ENCODE assay signal across 8 cellular contexts in genomic region chr7:102272075-102272916, GRCh38. TPM values are rescaled to one million over a fixed set of nuclear protein-coding genes. Genes with fewer than 3 reads are reported as not detected.
DNase-seq lines count a peak whose midpoint lies in the region; ATAC-seq and TF ChIP-seq lines count a peak whose summit lies in the region.

No MANE protein-coding gene starts in this region.

- no peaks in the 10 kb centered on the region for H3K36me3 Mint-ChIP-seq in activated CD8-positive, alpha-beta memory T cell treated with anti-CD3 and anti-CD28 coated beads, Interleukin-2, amount 10 ng/mL, durations not matched to agents 7 days and 5 days
- H3K36me3 Mint-ChIP-seq in endodermal cell (ENCODE audit: low read depth), result no peaks in the 10 kb centered on the region

- H3K9ac ChIP-seq in BLaER1 (no peak overlapping the region), GM23248 (no peak overlapping the region), endodermal cell (ENCODE audit: extremely low read depth, low read length, poor library complexity, severe bottlenecking) (no peak overlapping the region)

- no peaks in the 10 kb centered on the region for H3K9me3 ChIP-seq in BLaER1
- no peaks in the 10 kb centered on the region for H3K9me3 ChIP-seq in GM23248 (ENCODE audit: low read depth)
- no peaks in the 10 kb centered on the region for H3K9me3 ChIP-seq in endodermal cell (ENCODE audit: control insufficient read depth, low read length)

- DNase-seq in GM23248, result peak; percentile 90
- DNase-seq in NCI-H748 treated with DMSO at 0.1 percent for 48 hours (lab: John Stamatoyannopoulos, UW), result peak; percentile 45
- peak; percentile 78 for DNase-seq in activated CD8-positive, alpha-beta memory T cell treated with anti-CD3 and anti-CD28 coated beads, Interleukin-2, amount 10 ng/mL, durations not matched to agents 7 days and 5 days
- DNase-seq in endodermal cell, result peak; percentile 93
- DNase-seq in midbrain (lab: John Stamatoyannopoulos, UW), result peak; percentile 80
- DNase-seq in stimulated activated CD8-positive, alpha-beta memory T cell treated with anti-CD3 and anti-CD28 coated beads, Interleukin-2, amount 100 ng/mL, for 48 hours (ENCODE audit: low read depth in 2 of 2), result peak; percentile 52 to 73

- H3K27me3 ChIP-seq in BLaER1 (no peaks in the 10 kb centered on the region), GM23248 (replicated peaks; ENCODE audit: insufficient read depth) (no peaks in the 10 kb centered on the region), endodermal cell (ENCODE audit: control insufficient read depth, insufficient read depth, low read length, poor library complexity, severe bottlenecking) (no peaks in the 10 kb centered on the region)

- H3K4me3 Mint-ChIP-seq in activated CD8-positive, alpha-beta memory T cell treated with anti-CD3 and anti-CD28 coated beads, Interleukin-2, amount 10 ng/mL, durations not matched to agents 7 days and 5 days, result no peak overlapping the region
- no peak overlapping the region for H3K4me3 Mint-ChIP-seq in endodermal cell

- no peak overlapping the region for H3K27ac Mint-ChIP-seq in activated CD8-positive, alpha-beta memory T cell treated with anti-CD3 and anti-CD28 coated beads, Interleukin-2, amount 10 ng/mL, durations not matched to agents 7 days and 5 days
- no peak overlapping the region for H3K27ac Mint-ChIP-seq in endodermal cell

- H3K79me2 ChIP-seq in GM23248 (ENCODE audit: insufficient read depth), result no peaks in the 10 kb centered on the region

- no peaks in the 10 kb centered on the region for H3K4me1 Mint-ChIP-seq in activated CD8-positive, alpha-beta memory T cell treated with anti-CD3 and anti-CD28 coated beads, Interleukin-2, amount 10 ng/mL, durations not matched to agents 7 days and 5 days
- peaks cover 10% of the 10 kb centered on the region for H3K4me1 Mint-ChIP-seq in endodermal cell

- H4K20me1 ChIP-seq in BLaER1 (peaks cover 32% of the 10 kb centered on the region; the same call in 1 of the 2 replicates), GM23248 (ENCODE audit: insufficient read depth) (no peaks in the 10 kb centered on the region)

- H3F3A ChIP-seq in GM23248 (ENCODE audit: insufficient read depth), result peaks cover 14% of the 10 kb centered on the region

- H3K27me3 Mint-ChIP-seq in activated CD8-positive, alpha-beta memory T cell treated with anti-CD3 and anti-CD28 coated beads, Interleukin-2, amount 10 ng/mL, durations not matched to agents 7 days and 5 days, result no peaks in the 10 kb centered on the region
- no peaks in the 10 kb centered on the region for H3K27me3 Mint-ChIP-seq in endodermal cell (ENCODE audit: insufficient read depth)

- H3K4me1 ChIP-seq in BLaER1 (peaks cover 10% of the 10 kb centered on the region), GM23248 (ENCODE audit: insufficient read depth) (peaks cover 7% of the 10 kb centered on the region), endodermal cell (ENCODE audit: control insufficient read depth, insufficient read depth, low read length) (no peaks in the 10 kb centered on the region)

- no peaks in the 10 kb centered on the region for H3K9me3 Mint-ChIP-seq in activated CD8-positive, alpha-beta memory T cell treated with anti-CD3 and anti-CD28 coated beads, Interleukin-2, amount 10 ng/mL, durations not matched to agents 7 days and 5 days (ENCODE audit: low read depth)
- no peaks in the 10 kb centered on the region for H3K9me3 Mint-ChIP-seq in endodermal cell

- H3K4me3 ChIP-seq in BLaER1 (no peak overlapping the region), GM23248 (no peak overlapping the region), endodermal cell (ENCODE audit: low read length) (no peak overlapping the region)

- peak; percentile 84 for ATAC-seq in activated CD8-positive, alpha-beta memory T cell treated with anti-CD3 and anti-CD28 coated beads, Interleukin-2, amount 10 ng/mL, durations not matched to agents 7 days and 5 days
- ATAC-seq in HG03039 (IDR thresholded peaks at IDR 0.05; ENCODE audit: unreplicated experiment), result no peak

- H3K4me2 ChIP-seq in BLaER1, result peak overlapping the region; percentile 36; the same call in 1 of the 2 replicates
- no peak overlapping the region for H3K4me2 ChIP-seq in GM23248 (ENCODE audit: unreplicated experiment)

- TF ChIP-seq CTCF in endodermal cell (conservative IDR thresholded peaks at IDR 0.05), result peak; percentile 97

- H3K27ac ChIP-seq in BLaER1 (peak overlapping the region; percentile 39; the same call in 1 of the 2 replicates), GM23248 (no peak overlapping the region), endodermal cell (ENCODE audit: low read depth, low read length) (no peak overlapping the region)

- H3K9me2 ChIP-seq in GM23248 (ENCODE audit: insufficient read depth), result no peaks in the 10 kb centered on the region

- 23 to 36% methylated on average over 17 to 21 of the region's 21 CpGs for WGBS in GM23248 (ENCODE audit: low coverage in 1 of 2, low lambda C conversion rate in 2 of 2, missing lambda C conversion rate in 2 of 2), 2 experiments
- 60 to 68% methylated on average over 9 to 21 of the region's 21 CpGs for WGBS in endodermal cell (ENCODE audit: insufficient coverage in 1 of 2, insufficient read length in 1 of 2), 2 experiments

- peaks cover 20% of the 10 kb centered on the region; the same call in 1 of the 2 replicates for H3K36me3 ChIP-seq in BLaER1
- H3K36me3 ChIP-seq in GM23248 (ENCODE audit: low read depth), result no peaks in the 10 kb centered on the region
- no peaks in the 10 kb centered on the region for H3K36me3 ChIP-seq in endodermal cell (ENCODE audit: control insufficient read depth, insufficient read depth, low read length)

- in situ Hi-C loops in GM23248 (cut with MboI), result no loop called here

- CTCF ChIA-PET in activated CD8-positive, alpha-beta memory T cell treated with anti-CD3 and anti-CD28 coated beads, Interleukin-2, amount 10 ng/mL, durations not matched to agents 7 days and 5 days (lab: Charles Lee), result interaction anchor here (1.0 to 2.5 kb wide), 8 partner anchors 12 to 730 kb away, joined by 3 to 12 read pairs (median 4); no protein-coding TSS in a partner anchor

- peak overlapping the region; percentile 46; the same call in 1 of the 2 replicates for H2AFZ ChIP-seq in GM23248

RNA-seq across cellular contexts. Expression of gene SH2B2, which starts 14.4 kb away (rescaled TPM):
- total RNA-seq in GM23248 (2014; rRNA removed; shearing (Covaris generic)), result 0.86 and 7.1 TPM in 2 replicates
- polyA plus RNA-seq in GM23248 (2016; fragmentation: Nextera tagmentation; extraction: Ambion mirVana), result 0.80 and 1.1 TPM in 2 replicates
- 1 to 10 TPM; 1.3 TPM for total RNA-seq in activated CD8-positive, alpha-beta memory T cell treated with anti-CD3 and anti-CD28 coated beads, Interleukin-2, amount 10 ng/mL, durations not matched to agents 7 days and 5 days
- 1 to 10 TPM; 8.0 to 8.7 TPM for total RNA-seq in endodermal cell
- 8.4 TPM for polyA plus RNA-seq in endodermal cell (2013, experiment 1 of 2)
- polyA plus RNA-seq in endodermal cell (2013, experiment 2 of 2), result 8.7 TPM
